Comparison of ENCODE assay signal across 20 cellular contexts in the genomic region with DNA sequence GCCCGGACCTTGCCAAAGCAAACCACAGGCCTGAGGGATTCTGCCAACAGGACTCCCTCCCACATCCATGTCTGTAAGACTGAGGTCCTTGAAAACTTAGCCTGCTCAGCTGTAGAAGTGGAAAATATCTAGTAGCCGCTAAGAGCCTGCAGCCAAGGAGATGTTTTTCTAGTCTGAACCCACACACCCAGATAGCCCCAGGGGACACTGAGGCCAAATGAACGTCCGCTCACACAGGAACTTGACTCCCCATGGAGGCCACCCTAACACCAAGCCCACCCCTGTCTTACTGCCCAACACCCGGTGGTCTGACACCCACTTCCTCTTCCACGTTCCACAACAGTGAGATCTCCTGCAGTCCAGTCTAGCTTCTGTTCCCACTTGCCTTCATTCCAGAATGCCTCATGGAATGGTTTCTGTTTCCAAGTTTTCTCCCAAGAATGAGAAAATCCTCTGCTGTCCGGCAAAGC.
DNase-seq lines count a peak whose midpoint lies in the region; ATAC-seq, FAIRE-seq and TF ChIP-seq lines count a peak whose summit lies in the region.
"Had no signal": no experiment of that assay in that cellular context is flagged by ENCODE, and none has a peak within 500 bp of the region (broad histone marks: within the 10 kb centered on the region; RNA-seq: fewer than 3 reads in every experiment).

No MANE protein-coding gene starts in this region.

- peaks cover 0 to 4% of the 10 kb centered on the region in 2 donors for H3K4me1 ChIP-seq in right atrium auricular region
- H3K4me1 ChIP-seq in gastroesophageal sphincter, result no peaks in the 10 kb centered on the region
- no peaks in the 10 kb centered on the region for H3K4me1 ChIP-seq in small intestine (ENCODE audit: control insufficient read depth in 2 of 2, insufficient read depth in 1 of 2, low read depth in 1 of 2, low read length in 1 of 2)
- H3K4me1 ChIP-seq: lower lobe of right lung had no signal

- H3K36me3 ChIP-seq in right atrium auricular region (no peaks in the 10 kb centered on the region), gastroesophageal sphincter (no peaks in the 10 kb centered on the region), H7 (replicated peaks; ENCODE audit: control insufficient read depth, insufficient read depth, low read length) (no peaks in the 10 kb centered on the region), small intestine (ENCODE audit: control insufficient read depth in 2 of 2, insufficient read depth in 2 of 2, low read length in 2 of 2) (no peaks in the 10 kb centered on the region)
- H3K36me3 ChIP-seq: lower lobe of right lung had no signal

- TF ChIP-seq POLR2A in gastroesophageal sphincter (IDR thresholded peaks at IDR 0.05), result no peak

- no peak for TF ChIP-seq EP300 in gastroesophageal sphincter (IDR thresholded peaks at IDR 0.05)

- no peak for TF ChIP-seq CTCF in right atrium auricular region (IDR thresholded peaks at IDR 0.05)
- no peak for TF ChIP-seq CTCF in gastroesophageal sphincter (IDR thresholded peaks at IDR 0.05)

- WGBS in gastroesophageal sphincter (ENCODE audit: low coverage in 1 of 2), 2 donors, result 55 to 71% methylated on average over 2 to 5 of the region's 7 CpGs
- WGBS in small intestine, 3 donors, result 56 to 85% (median 83%) methylated on average over 7 of the region's 7 CpGs

- intact Hi-C loops in Right ventricle myocardium inferior (cut with DNase I) (no loop called here), posterior vena cava (cut with DNase I) (no loop called here)

- H3K4me3 ChIP-seq in right atrium auricular region (no peak overlapping the region), gastroesophageal sphincter (no peak overlapping the region), H7 (ENCODE audit: insufficient read depth, low read depth, low read length) (no peak overlapping the region), small intestine (ENCODE audit: low read depth in 1 of 2, low read length in 2 of 2) (no peak overlapping the region)
- H3K4me3 ChIP-seq: lower lobe of right lung, PC-9 had no signal

- no peak for DNase-seq in Right ventricle myocardium inferior (ENCODE audit: missing footprints)
- no peak for DNase-seq in right atrium auricular region (ENCODE audit: low spot score)
- peak; percentile 83 for DNase-seq in posterior vena cava (ENCODE audit: low spot score)
- no peak for DNase-seq in DMS153 treated with DMSO at 0.1 percent for 48 hours (lab: John Stamatoyannopoulos, UW; ENCODE audit: unreplicated experiment)
- no peak for DNase-seq in H7
- no peak for DNase-seq in small intestine
- DNase-seq: 8988T; activated CD4-positive, alpha-beta T cell treated with anti-CD3 and anti-CD28 coated beads, Interleukin-2, amount 10 ng/mL, durations not matched to agents 24 days and 14 days; activated T-cell treated with anti-CD3 and anti-CD28 coated beads for 4 hours; CD4-positive, alpha-beta memory T cell; cerebellar nuclear complex; DMS79 treated with DMSO at 0.1 percent for 48 hours; lower lobe of right lung; NCI-H2107; PC-9; stimulated activated CD4-positive, alpha-beta T cell treated with anti-CD3 and anti-CD28 coated beads, Interleukin-1b, Interleukin-23, amount 100 ng/mL, for 48 hours had no signal

- no peak for FAIRE-seq in small intestine (lab: Jason Lieb, UNC)

- H3K9me3 ChIP-seq in right atrium auricular region (no peaks in the 10 kb centered on the region), gastroesophageal sphincter (no peaks in the 10 kb centered on the region), small intestine (ENCODE audit: control insufficient read depth, low read depth) (no peaks in the 10 kb centered on the region)
- H3K9me3 ChIP-seq: lower lobe of right lung had no signal

- ATAC-seq in Right ventricle myocardium inferior (peak; percentile 83), gastroesophageal sphincter (peak; percentile 62), HG03469 (IDR thresholded peaks at IDR 0.05; ENCODE audit: unreplicated experiment) (no peak)
- ATAC-seq: activated naive CD4-positive, alpha-beta T cell treated with anti-CD3 and anti-CD28 coated beads, Interleukin-2, amount 50 U/mL, for 72 hours; lower lobe of right lung; SK-N-SH treated with all-trans-retinoic acid at 6 μM for 48 hours had no signal

- H3K27ac ChIP-seq in right atrium auricular region, result peak overlapping the region in 1 of 2 donors; percentile 22
- H3K27ac ChIP-seq in gastroesophageal sphincter, result peak overlapping the region in 3 of 4 donors; percentile 4 to 56 (median 19)
- no peak overlapping the region for H3K27ac ChIP-seq in small intestine (ENCODE audit: low read depth in 1 of 2, low read length in 1 of 2)
- H3K27ac ChIP-seq: lower lobe of right lung, PC-9 had no signal

- H3K27me3 ChIP-seq in right atrium auricular region (no peaks in the 10 kb centered on the region), gastroesophageal sphincter (no peaks in the 10 kb centered on the region), H7 (ENCODE audit: control insufficient read depth, insufficient read depth, low read length) (no peaks in the 10 kb centered on the region), small intestine (ENCODE audit: control insufficient read depth in 2 of 2, insufficient read depth in 2 of 2, low read length in 2 of 2) (no peaks in the 10 kb centered on the region)

Comparison
In these comparisons a context has a peak if more than half of its experiments do, and no peak if none do; other contexts are left out.
1. H3K27ac ChIP-seq: peak in gastroesophageal sphincter (3 of 4); none in small intestine (0 of 2).